Comparison of ENCODE assay signal across 1 cellular context in the genomic region with DNA sequence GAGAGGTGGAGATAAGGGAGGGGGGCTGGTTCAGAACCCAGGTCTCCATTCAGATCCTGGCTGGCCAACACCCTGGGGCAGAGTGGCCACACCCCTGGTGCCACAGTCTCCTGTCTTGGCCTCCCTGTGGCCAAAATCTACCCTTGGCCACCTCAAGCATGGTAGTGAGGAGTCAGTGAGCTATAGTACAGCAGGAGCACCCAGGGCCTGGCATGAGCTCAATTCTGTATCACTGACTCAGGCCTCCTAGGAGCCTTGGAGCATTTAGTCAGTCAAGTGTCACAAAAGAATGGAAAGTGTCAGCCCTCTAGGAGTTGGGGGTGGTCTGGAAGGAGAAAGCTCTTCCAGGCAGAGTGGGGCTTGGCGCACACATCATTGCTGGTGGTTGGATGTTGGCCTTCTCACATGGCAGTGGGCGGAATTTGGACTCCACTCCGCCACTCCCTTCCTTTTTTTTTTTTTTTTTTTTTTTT.
TF ChIP-seq lines count a peak whose summit lies in the region.

No MANE protein-coding gene starts in this region.

TF ChIP-seq in H1, 55 proteins besides CTCF, POLR2A, EP300 and RAD21:
- TF ChIP-seq SRF (IDR thresholded peaks at IDR 0.05; ENCODE audit: low read depth, low read length) (no peak), POLR2AphosphoS5 (IDR thresholded peaks at IDR 0.05; ENCODE audit: low read depth, low read length) (peak; percentile 72; the same call in 1 of the 2 replicates)
